Comparison of ENCODE assay signal across 11 cellular contexts in genomic region chr22:20964090-20964798, GRCh38. TPM values are rescaled to one million over a fixed set of nuclear protein-coding genes. Genes with fewer than 3 reads are reported as not detected.
DNase-seq lines count a peak whose midpoint lies in the region; ATAC-seq lines count a peak whose summit lies in the region.
"Had no signal": no experiment of that assay in that cellular context is flagged by ENCODE, and none has a peak within 500 bp of the region (broad histone marks: within the 10 kb centered on the region; RNA-seq: fewer than 3 reads in every experiment).

No MANE protein-coding gene starts in this region.

- H3K27ac Mint-ChIP-seq in activated CD4-positive, alpha-beta T cell treated with anti-CD3 and anti-CD28 coated beads for 36 hours, result no peak overlapping the region
- no peak overlapping the region for H3K27ac Mint-ChIP-seq in activated naive CD8-positive, alpha-beta T cell treated with anti-CD3 and anti-CD28 coated beads, Interleukin-2, amount 10 ng/mL, durations not matched to agents 7 days and 5 days
- peak overlapping the region; percentile 81 for H3K27ac Mint-ChIP-seq in stimulated activated naive B cell treated with anti-CD40 and anti-IgM and Interleukin-4, amounts not matched to agents 10 μg/mL and 1 μg/mL and 100 μg/mL, for 72 hours

- H3K36me3 ChIP-seq in iPS-20b (ENCODE audit: insufficient read depth, low read depth, low read length), result no peaks in the 10 kb centered on the region
- H3K36me3 ChIP-seq: pancreas had no signal

- no peaks in the 10 kb centered on the region for H3K9me3 Mint-ChIP-seq in activated CD4-positive, alpha-beta T cell treated with anti-CD3 and anti-CD28 coated beads for 36 hours (ENCODE audit: low read depth)
- H3K9me3 Mint-ChIP-seq in activated naive CD8-positive, alpha-beta T cell treated with anti-CD3 and anti-CD28 coated beads, Interleukin-2, amount 10 ng/mL, durations not matched to agents 7 days and 5 days, result no peaks in the 10 kb centered on the region
- H3K9me3 Mint-ChIP-seq in stimulated activated naive B cell treated with anti-CD40 and anti-IgM and Interleukin-4, amounts not matched to agents 10 μg/mL and 1 μg/mL and 100 μg/mL, for 72 hours, result no peaks in the 10 kb centered on the region

- POLR2A ChIA-PET in activated CD4-positive, alpha-beta T cell treated with anti-CD3 and anti-CD28 coated beads for 36 hours (lab: Charles Lee), result no interaction called here
- POLR2A ChIA-PET in activated naive CD8-positive, alpha-beta T cell treated with anti-CD3 and anti-CD28 coated beads, Interleukin-2, amount 10 ng/mL, durations not matched to agents 7 days and 5 days (lab: Charles Lee), result no interaction called here

- peak overlapping the region; percentile 51; the same call in 1 of the 2 replicates for H3K4me3 ChIP-seq in iPS-20b (ENCODE audit: low read length)

- no peaks in the 10 kb centered on the region for H3K9me3 ChIP-seq in iPS-20b (ENCODE audit: insufficient read depth, low read depth, low read length)
- H3K9me3 ChIP-seq: pancreas had no signal

- no peaks in the 10 kb centered on the region for H3K36me3 Mint-ChIP-seq in activated CD4-positive, alpha-beta T cell treated with anti-CD3 and anti-CD28 coated beads for 36 hours (ENCODE audit: low read depth)
- no peaks in the 10 kb centered on the region for H3K36me3 Mint-ChIP-seq in activated naive CD8-positive, alpha-beta T cell treated with anti-CD3 and anti-CD28 coated beads, Interleukin-2, amount 10 ng/mL, durations not matched to agents 7 days and 5 days
- no peaks in the 10 kb centered on the region for H3K36me3 Mint-ChIP-seq in stimulated activated naive B cell treated with anti-CD40 and anti-IgM and Interleukin-4, amounts not matched to agents 10 μg/mL and 1 μg/mL and 100 μg/mL, for 72 hours

- H3K27me3 ChIP-seq in iPS-20b (ENCODE audit: insufficient read depth, low read length), result peaks cover 70% of the 10 kb centered on the region
- H3K27me3 ChIP-seq: pancreas had no signal

- CTCF ChIA-PET in activated CD4-positive, alpha-beta T cell treated with anti-CD3 and anti-CD28 coated beads for 36 hours (lab: Charles Lee), result no interaction called here

- peaks cover 11% of the 10 kb centered on the region for H3K4me1 Mint-ChIP-seq in activated CD4-positive, alpha-beta T cell treated with anti-CD3 and anti-CD28 coated beads for 36 hours
- H3K4me1 Mint-ChIP-seq in activated naive CD8-positive, alpha-beta T cell treated with anti-CD3 and anti-CD28 coated beads, Interleukin-2, amount 10 ng/mL, durations not matched to agents 7 days and 5 days, result peaks cover 15% of the 10 kb centered on the region
- H3K4me1 Mint-ChIP-seq in stimulated activated naive B cell treated with anti-CD40 and anti-IgM and Interleukin-4, amounts not matched to agents 10 μg/mL and 1 μg/mL and 100 μg/mL, for 72 hours, result peaks cover 25 to 62% of the 10 kb centered on the region in 2 donors

- ATAC-seq in activated CD4-positive, alpha-beta T cell treated with anti-CD3 and anti-CD28 coated beads for 36 hours, result no peak
- ATAC-seq in activated naive CD8-positive, alpha-beta T cell treated with anti-CD3 and anti-CD28 coated beads, Interleukin-2, amount 10 ng/mL, durations not matched to agents 7 days and 5 days (ENCODE audit: low read depth), result no peak
- ATAC-seq in stimulated activated naive B cell treated with anti-CD40 and anti-IgM and Interleukin-4, amounts not matched to agents 10 μg/mL and 1 μg/mL and 100 μg/mL, for 72 hours (replicated peaks), result no peak
- ATAC-seq in HG03095 (IDR thresholded peaks at IDR 0.05; ENCODE audit: unreplicated experiment), result no peak
- ATAC-seq: HCT116 had no signal

- no peak overlapping the region for H3K27ac ChIP-seq in iPS-20b (ENCODE audit: low read length)
- H3K27ac ChIP-seq: pancreas had no signal

- DNase-seq in activated CD4-positive, alpha-beta T cell treated with anti-CD3 and anti-CD28 coated beads for 36 hours, result no peak
- no peak for DNase-seq in activated CD4-positive, alpha-beta T cell treated with anti-CD3 and anti-CD28 coated beads, Interleukin-2, amount 50 U/mL, for 4 hours
- DNase-seq in activated naive CD8-positive, alpha-beta T cell treated with anti-CD3 and anti-CD28 coated beads, Interleukin-2, amount 10 ng/mL, durations not matched to agents 7 days and 5 days, result no peak
- no peak for DNase-seq in stimulated activated naive B cell treated with anti-CD40 and anti-IgM and Interleukin-4, amounts not matched to agents 10 μg/mL and 1 μg/mL and 100 μg/mL, for 72 hours
- DNase-seq in KBM-7, result no peak
- DNase-seq in GM19238 (ENCODE audit: insufficient read length, low spot score), result no peak

- peaks cover 7% of the 10 kb centered on the region for H3K27me3 Mint-ChIP-seq in activated CD4-positive, alpha-beta T cell treated with anti-CD3 and anti-CD28 coated beads for 36 hours
- peaks cover 12% of the 10 kb centered on the region for H3K27me3 Mint-ChIP-seq in activated naive CD8-positive, alpha-beta T cell treated with anti-CD3 and anti-CD28 coated beads, Interleukin-2, amount 10 ng/mL, durations not matched to agents 7 days and 5 days
- peaks cover 20 to 31% of the 10 kb centered on the region in 2 donors for H3K27me3 Mint-ChIP-seq in stimulated activated naive B cell treated with anti-CD40 and anti-IgM and Interleukin-4, amounts not matched to agents 10 μg/mL and 1 μg/mL and 100 μg/mL, for 72 hours

- H3K4me3 Mint-ChIP-seq in activated CD4-positive, alpha-beta T cell treated with anti-CD3 and anti-CD28 coated beads for 36 hours, result peak overlapping the region; percentile 60
- H3K4me3 Mint-ChIP-seq in activated naive CD8-positive, alpha-beta T cell treated with anti-CD3 and anti-CD28 coated beads, Interleukin-2, amount 10 ng/mL, durations not matched to agents 7 days and 5 days, result peak overlapping the region; percentile 72
- H3K4me3 Mint-ChIP-seq in stimulated activated naive B cell treated with anti-CD40 and anti-IgM and Interleukin-4, amounts not matched to agents 10 μg/mL and 1 μg/mL and 100 μg/mL, for 72 hours, result peak overlapping the region; percentile 77 to 80

- intact Hi-C loops in activated CD4-positive, alpha-beta T cell treated with anti-CD3 and anti-CD28 coated beads for 36 hours (cut with DNase I, micrococcal nuclease), result loop anchor here in 1 of 2 experiments (5.0 to 10.0 kb wide), 2 partner anchors 47 to 141 kb away; partner anchors contain the start of gene CRKL

- no peak overlapping the region; the same call in 1 of the 2 replicates for H3K9ac ChIP-seq in iPS-20b (ENCODE audit: low read depth, low read length)

- in situ Hi-C loops in KBM-7 (cut with MboI; ENCODE audit: low pct_unique_long_range_greater_than_20kb, low sequenced_read_pairs), result no loop called here

- peaks cover 11% of the 10 kb centered on the region for H3K4me1 ChIP-seq in iPS-20b (ENCODE audit: insufficient read depth, low read length)

RNA-seq across cellular contexts. Expression of gene AIFM3, which starts 2.8 kb away (rescaled TPM):
- total RNA-seq in activated CD4-positive, alpha-beta T cell treated with anti-CD3 and anti-CD28 coated beads for 36 hours, result under 1 TPM in 1 of 2 experiments, not detected in 1; 0.21 TPM
- total RNA-seq in activated naive CD8-positive, alpha-beta T cell treated with anti-CD3 and anti-CD28 coated beads, Interleukin-2, amount 10 ng/mL, durations not matched to agents 7 days and 5 days, result under 1 TPM; 0.37 to 0.94 TPM
- total RNA-seq: endothelial cell of umbilical vein had no signal

RNA-seq across cellular contexts. Expression of gene LZTR1, which starts 17.9 kb away (rescaled TPM):
- total RNA-seq in activated CD4-positive, alpha-beta T cell treated with anti-CD3 and anti-CD28 coated beads for 36 hours, result 10 to 100 TPM; 31.9 to 40.5 TPM
- 10 to 100 TPM; 80.1 to 80.9 TPM for total RNA-seq in activated naive CD8-positive, alpha-beta T cell treated with anti-CD3 and anti-CD28 coated beads, Interleukin-2, amount 10 ng/mL, durations not matched to agents 7 days and 5 days

RNA-seq across cellular contexts. Expression of gene THAP7, which starts 37.7 kb away (rescaled TPM):
- total RNA-seq in activated CD4-positive, alpha-beta T cell treated with anti-CD3 and anti-CD28 coated beads for 36 hours, result 10 to 100 TPM; 25.1 to 27.2 TPM
- 10 to 100 TPM; 33.6 to 33.8 TPM for total RNA-seq in activated naive CD8-positive, alpha-beta T cell treated with anti-CD3 and anti-CD28 coated beads, Interleukin-2, amount 10 ng/mL, durations not matched to agents 7 days and 5 days

RNA-seq across cellular contexts. Expression of gene CRKL, which starts 47.0 kb away (rescaled TPM):
- total RNA-seq in activated CD4-positive, alpha-beta T cell treated with anti-CD3 and anti-CD28 coated beads for 36 hours, result 10 to 100 TPM; 80.8 to 92.0 TPM
- 10 to 100 TPM; 91.0 to 92.9 TPM for total RNA-seq in activated naive CD8-positive, alpha-beta T cell treated with anti-CD3 and anti-CD28 coated beads, Interleukin-2, amount 10 ng/mL, durations not matched to agents 7 days and 5 days

RNA-seq across cellular contexts. Expression of gene P2RX6, which starts 50.7 kb away (rescaled TPM):
- under 1 TPM; 0.18 to 0.25 TPM for total RNA-seq in activated CD4-positive, alpha-beta T cell treated with anti-CD3 and anti-CD28 coated beads for 36 hours
- 1 to 10 TPM in 1 of 2 experiments, under 1 TPM in 1; 0.82 to 1.9 TPM for total RNA-seq in activated naive CD8-positive, alpha-beta T cell treated with anti-CD3 and anti-CD28 coated beads, Interleukin-2, amount 10 ng/mL, durations not matched to agents 7 days and 5 days
- total RNA-seq: endothelial cell of umbilical vein had no signal
